Comparison of ENCODE assay signal across 18 cellular contexts in genomic region chr1:38115251-38115650, GRCh38.
"Had no signal": no experiment of that assay in that cellular context is flagged by ENCODE, and none has a peak within 500 bp of the region (broad histone marks: within the 10 kb centered on the region; RNA-seq: fewer than 3 reads in every experiment).

No MANE protein-coding gene starts in this region.

- H3K4me2 ChIP-seq: hepatocyte had no signal

- FAIRE-seq: kidney, urothelium cell line had no signal

- H2AFZ ChIP-seq: hepatocyte had no signal

- H3K4me3 ChIP-seq: hepatocyte, lung, ovary, right atrium auricular region, sigmoid colon, skin epidermis, stomach had no signal

- H3K79me2 ChIP-seq: hepatocyte had no signal

- ATAC-seq: effector memory CD8-positive, alpha-beta T cell; foreskin keratinocyte; left cardiac atrium; left ventricle myocardium superior had no signal

- H3K27ac ChIP-seq: foreskin keratinocyte, hepatocyte, ovary, right atrium auricular region, sigmoid colon, stomach had no signal

- H3K9me3 ChIP-seq: ovary, sigmoid colon, stomach had no signal

- H3K27me3 ChIP-seq: foreskin keratinocyte, hepatocyte, ovary, right atrium auricular region, sigmoid colon, stomach had no signal

- H3K36me3 ChIP-seq: ovary, right atrium auricular region, sigmoid colon, stomach had no signal

- DNase-seq: effector memory CD8-positive, alpha-beta T cell; foreskin keratinocyte; kidney; left cardiac atrium; left ventricle myocardium superior; mesenchymal stem cell; naive B cell; ovary; sigmoid colon; stimulated activated CD4-positive, alpha-beta T cell treated with anti-CD3 and anti-CD28 coated beads, Interleukin-2, amount 100 ng/mL, for 24 hours; stimulated activated naive CD4-positive, alpha-beta T cell; stomach; trophoblast cell had no signal

- H3K4me1 ChIP-seq: right atrium auricular region, sigmoid colon had no signal
